Comparison of ENCODE assay signal across 6 cellular contexts in the genomic region with DNA sequence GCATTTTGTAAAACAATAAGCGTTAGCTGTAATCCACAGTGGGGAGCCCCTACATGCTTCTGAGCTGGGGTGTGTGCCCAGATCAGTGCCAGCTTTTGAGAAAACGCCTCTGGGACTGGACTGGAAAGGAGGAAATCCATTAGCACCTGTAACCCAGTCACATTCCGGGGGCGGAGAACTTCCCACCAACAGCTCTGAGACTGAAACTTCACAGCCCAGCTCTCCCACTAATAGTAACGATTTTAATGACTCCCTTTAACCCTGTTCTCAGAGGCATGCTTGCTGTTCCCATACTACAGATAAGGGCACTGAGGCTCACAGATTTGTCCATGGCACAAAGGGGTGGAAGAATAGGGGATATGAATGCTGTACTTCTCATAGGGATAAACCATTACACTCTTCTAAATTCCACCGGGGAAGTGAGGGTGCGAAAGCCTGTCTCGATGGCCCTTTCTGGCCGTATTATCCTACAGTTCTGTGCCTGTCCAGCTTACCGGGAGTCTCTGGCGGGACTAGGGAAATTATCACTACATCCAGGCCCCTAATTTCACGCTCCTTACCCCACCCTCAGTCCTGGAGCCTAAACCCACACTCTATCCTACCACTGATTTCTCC. TPM values are rescaled to one million over a fixed set of nuclear protein-coding genes. Genes with fewer than 3 reads are reported as not detected.
DNase-seq lines count a peak whose midpoint lies in the region; TF ChIP-seq lines count a peak whose summit lies in the region.

No MANE protein-coding gene starts in this region.

- no peaks in the 10 kb centered on the region for H3K36me3 ChIP-seq in cardiac muscle cell
- no peaks in the 10 kb centered on the region for H3K36me3 ChIP-seq in skeletal muscle satellite cell (ENCODE audit: insufficient read depth, low read length)

- peak overlapping the region; percentile 50 for H3K27ac ChIP-seq in cardiac muscle cell

- H3K4me3 ChIP-seq in cardiac muscle cell (peak overlapping the region; percentile 65), epithelial cell of esophagus (ENCODE audit: low read length) (peak overlapping the region; percentile 89), skeletal muscle satellite cell (ENCODE audit: low read length) (peak overlapping the region; percentile 86)

- H3K9ac ChIP-seq in skeletal muscle satellite cell (ENCODE audit: low read depth, low read length) = peak overlapping the region; percentile 87

- no peaks in the 10 kb centered on the region for H3K4me1 ChIP-seq in cardiac muscle cell (ENCODE audit: low read depth)
- peaks cover 11% of the 10 kb centered on the region for H3K4me1 ChIP-seq in skeletal muscle satellite cell (ENCODE audit: control insufficient read depth, insufficient read depth, low read length)

- H3K9me3 ChIP-seq in cardiac muscle cell (ENCODE audit: low read depth) (no peaks in the 10 kb centered on the region), skeletal muscle satellite cell (replicated peaks; ENCODE audit: low read length) (no peaks in the 10 kb centered on the region)

- intact Hi-C loops in cardiac septum (cut with DNase I) = loop anchor here (2.0 to 5.0 kb wide), 3 partner anchors 13 to 38 kb away; a partner anchor contains a TSS

- H3K4me2 ChIP-seq in skeletal muscle satellite cell (ENCODE audit: low read length) = peak overlapping the region; percentile 96

- no peak for DNase-seq in cardiac muscle cell (ENCODE audit: low read depth in 1 of 2, low spot score in 1 of 2)
- no peak for DNase-seq in cardiac septum (ENCODE audit: low spot score)
- peak; percentile 74 for DNase-seq in epithelial cell of esophagus (ENCODE audit: low read depth)
- no peak for DNase-seq in germinal center (ENCODE audit: low spot score)
- DNase-seq in NCI-H774 (lab: John Stamatoyannopoulos, UW) = no peak

- TF ChIP-seq CTCF in cardiac muscle cell (IDR thresholded peaks at IDR 0.05; ENCODE audit: low read depth, low read length) (no peak), epithelial cell of esophagus (IDR thresholded peaks at IDR 0.05; ENCODE audit: insufficient read depth, low read depth, low read length, missing control alignments) (no peak)

- H3K27me3 ChIP-seq in cardiac muscle cell (no peaks in the 10 kb centered on the region), skeletal muscle satellite cell (ENCODE audit: control insufficient read depth, insufficient read depth, low read length) (no peaks in the 10 kb centered on the region)

RNA-seq across cellular contexts. Expression of a gene that starts 0.8 kb away (rescaled TPM):
- total RNA-seq in cardiac muscle cell (34.8 and 48.2 TPM in 2 replicates), cardiac septum (8.2 TPM)
- 39.3 and 42.5 TPM in 2 replicates for polyA plus RNA-seq in cardiac muscle cell
- total RNA-seq in skeletal muscle satellite cell (2012; rRNA removed) = 6.6 and 9.2 TPM in 2 replicates

RNA-seq across cellular contexts. Expression of a gene that starts 3.4 kb away (rescaled TPM):
- total RNA-seq in cardiac muscle cell (0.11 and 0.33 TPM in 2 replicates), cardiac septum (not detected)
- 0.07 and 0.18 TPM in 2 replicates for polyA plus RNA-seq in cardiac muscle cell
- total RNA-seq in skeletal muscle satellite cell (2012; rRNA removed) = under 0.01 and 0.25 TPM in 2 replicates

RNA-seq across cellular contexts. Expression of a gene that starts 37.4 kb away (rescaled TPM):
- total RNA-seq in cardiac muscle cell (22.2 and 31.1 TPM in 2 replicates), cardiac septum (2.6 TPM)
- polyA plus RNA-seq in cardiac muscle cell = 12.3 and 14.6 TPM in 2 replicates
- 23.8 and 26.1 TPM in 2 replicates for total RNA-seq in skeletal muscle satellite cell (2012; rRNA removed)

RNA-seq across cellular contexts. Expression of a gene that starts 38.1 kb away (rescaled TPM):
- total RNA-seq in cardiac muscle cell = 258 and 298 TPM in 2 replicates
- polyA plus RNA-seq in cardiac muscle cell = 696 and 731 TPM in 2 replicates
- total RNA-seq in cardiac septum = 210 TPM
- total RNA-seq in skeletal muscle satellite cell (2012; rRNA removed) = 347 and 439 TPM in 2 replicates

RNA-seq across cellular contexts. Expression of a gene that starts 39.2 kb away (rescaled TPM):
- total RNA-seq in cardiac muscle cell (78.8 and 88.2 TPM in 2 replicates), cardiac septum (20.7 TPM)
- 40.4 and 41.1 TPM in 2 replicates for polyA plus RNA-seq in cardiac muscle cell
- 8.1 TPM in 2 replicates for total RNA-seq in skeletal muscle satellite cell (2012; rRNA removed)
